Comparison of ENCODE assay signal across 1 cellular context in genomic region chr16:9090101-9090959, GRCh38.
TF ChIP-seq lines count a peak whose summit lies in the region.

No MANE protein-coding gene starts in this region.

TF ChIP-seq in K562, 482 proteins besides CTCF, POLR2A, EP300 and RAD21 (continued from another document and continues in another):
- no peak for TF ChIP-seq FOXO4 (CRISPR knock-in tag; IDR thresholded peaks at IDR 0.05)
- TF ChIP-seq ZC3H11A (IDR thresholded peaks at IDR 0.05; ENCODE audit: low read depth, low read length) = no peak
- no peak for TF ChIP-seq REST (CRISPR knock-in tag; IDR thresholded peaks at IDR 0.05; ENCODE audit: low read depth)
- TF ChIP-seq ZNF77 (CRISPR knock-in tag; IDR thresholded peaks at IDR 0.05) = no peak
- TF ChIP-seq ATF1 (CRISPR knock-in tag; IDR thresholded peaks at IDR 0.05) = no peak
- TF ChIP-seq ATF1 (tag; IDR thresholded peaks at IDR 0.05) = peak; percentile 52; the same call in 1 of the 2 replicates
- no peak for TF ChIP-seq TAF7 (tag; IDR thresholded peaks at IDR 0.05)
- TF ChIP-seq E2F6 (IDR thresholded peaks at IDR 0.05; ENCODE audit: borderline replicate concordance in 1 of 2, extremely low read depth in 1 of 2, insufficient read depth in 1 of 2, insufficient read length in 1 of 2, low read depth in 1 of 2, low read length in 1 of 2, poor library complexity in 1 of 2, severe bottlenecking in 1 of 2) = peak; percentile 84 to 88
- 0 out of 2 replicates have a peak, but pooled peaks have one; percentile 4 for TF ChIP-seq CREB3L1 (IDR thresholded peaks at IDR 0.05; ENCODE audit: borderline replicate concordance, low read depth)
- TF ChIP-seq ZNF184 (CRISPR knock-in tag; IDR thresholded peaks at IDR 0.05) = no peak
- no peak for TF ChIP-seq FOXA1 (IDR thresholded peaks at IDR 0.05; ENCODE audit: borderline replicate concordance)
- TF ChIP-seq MYC (IDR thresholded peaks at IDR 0.05; ENCODE audit: low read depth, low read length) = peak; percentile 62; the same call in 1 of the 2 replicates
- TF ChIP-seq MYC (CRISPR knock-in tag; IDR thresholded peaks at IDR 0.05; ENCODE audit: borderline replicate concordance, low read depth) = no peak
- TF ChIP-seq SPI1 (IDR thresholded peaks at IDR 0.05; ENCODE audit: borderline replicate concordance, low read depth, low read length) = no peak
- peak; percentile 21; the same call in 1 of the 2 replicates for TF ChIP-seq USF1 (CRISPR knock-in tag; IDR thresholded peaks at IDR 0.05)
- TF ChIP-seq TRIM25 (IDR thresholded peaks at IDR 0.05; ENCODE audit: borderline replicate concordance) = no peak
- TF ChIP-seq TCF7 (IDR thresholded peaks at IDR 0.05; ENCODE audit: borderline replicate concordance) = no peak; the same call in 1 of the 2 replicates
- TF ChIP-seq PRPF4 (IDR thresholded peaks at IDR 0.05; ENCODE audit: insufficient read depth, low read depth, low read length, poor library complexity, severe bottlenecking) = peak; percentile 24
- no peak for TF ChIP-seq ZNF668 (CRISPR knock-in tag; IDR thresholded peaks at IDR 0.05)
- TF ChIP-seq ZNF449 (CRISPR knock-in tag; IDR thresholded peaks at IDR 0.05) = no peak
- TF ChIP-seq NR3C1 (CRISPR knock-in tag; IDR thresholded peaks at IDR 0.05) = peak; percentile 84; the same call in 1 of the 2 replicates
- no peak for TF ChIP-seq MAFK (IDR thresholded peaks at IDR 0.05; ENCODE audit: low read length)
- no peak for TF ChIP-seq HDAC1 (IDR thresholded peaks at IDR 0.05)
- TF ChIP-seq THAP12 (CRISPR knock-in tag; IDR thresholded peaks at IDR 0.05) = no peak
- no peak for TF ChIP-seq HDAC3 (IDR thresholded peaks at IDR 0.05; ENCODE audit: borderline replicate concordance, partially characterized antibody)
- no peak for TF ChIP-seq SNAPC5 (CRISPR knock-in tag; IDR thresholded peaks at IDR 0.05)
- no peak for TF ChIP-seq POLR3A (IDR thresholded peaks at IDR 0.05; ENCODE audit: borderline replicate concordance, extremely low read depth, insufficient read depth, insufficient read length)
- no peak for TF ChIP-seq ATF4 (CRISPR knock-in tag; IDR thresholded peaks at IDR 0.05)
- TF ChIP-seq NUFIP1 (IDR thresholded peaks at IDR 0.05; ENCODE audit: partially characterized antibody) = no peak
- TF ChIP-seq RREB1 (CRISPR knock-in tag; IDR thresholded peaks at IDR 0.05) = no peak
- no peak for TF ChIP-seq NFYB (IDR thresholded peaks at IDR 0.05; ENCODE audit: extremely low read depth, insufficient read length)
- TF ChIP-seq ZNF398 (CRISPR knock-in tag; IDR thresholded peaks at IDR 0.05) = no peak
